In the genomic region with DNA sequence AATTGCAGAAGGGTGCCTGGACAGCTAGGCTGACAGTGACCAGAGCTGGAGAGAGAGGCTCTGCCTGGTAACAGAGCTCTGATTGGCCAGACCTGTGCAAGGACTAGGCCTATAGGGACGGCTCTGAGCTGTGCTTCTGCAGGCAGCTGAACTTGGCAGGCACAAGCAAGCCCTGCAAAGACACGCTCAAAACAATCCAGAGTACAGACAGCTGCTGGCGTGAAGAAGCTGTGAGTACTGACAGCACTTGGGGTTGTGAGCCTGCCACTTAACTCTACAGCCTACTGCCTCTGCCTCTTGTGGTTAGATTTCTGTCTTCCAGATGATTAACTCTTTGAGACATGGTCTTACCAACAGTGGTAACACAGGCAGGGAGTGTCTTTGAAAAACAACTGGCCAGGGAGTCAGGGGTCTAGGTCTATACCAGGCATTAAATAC, we compare ENCODE assay signal across 9 cellular contexts.
DNase-seq lines count a peak whose midpoint lies in the region; ATAC-seq and TF ChIP-seq lines count a peak whose summit lies in the region.
"Had no signal": no experiment of that assay in that cellular context is flagged by ENCODE, and none has a peak within 500 bp of the region (broad histone marks: within the 10 kb centered on the region; RNA-seq: fewer than 3 reads in every experiment).

No MANE protein-coding gene starts in this region.

- DNase-seq in CMK (ENCODE audit: low read depth) (peak; percentile 45), GM19238 (ENCODE audit: insufficient read length, low spot score) (peak; percentile 56), NCI-H2171 treated with DMSO at 0.1 percent for 48 hours (lab: John Stamatoyannopoulos, UW) (peak; percentile 98), foreskin keratinocyte (peak; percentile 95 to 97), neural crest cell (ENCODE audit: low read depth, low spot score) (peak; percentile 67)
- peak; percentile 62 for DNase-seq in activated CD8-positive, alpha-beta memory T cell treated with anti-CD3 and anti-CD28 coated beads for 24 hours
- DNase-seq in stimulated activated CD4-positive, alpha-beta T cell treated with anti-CD3 and anti-CD28 coated beads, Interleukin-12 subunit alpha, Interleukin-12 subunit beta, amount 100 ng/mL, for 4 hours, result no peak

- H3K4me1 ChIP-seq in foreskin keratinocyte, result peaks cover 11% of the 10 kb centered on the region

- H3K27ac ChIP-seq in foreskin keratinocyte, result no peak overlapping the region

- no peaks in the 10 kb centered on the region for H3K27me3 ChIP-seq in foreskin keratinocyte

- H3K9me3 Mint-ChIP-seq in neural crest cell, result no peaks in the 10 kb centered on the region
- H3K9me3 Mint-ChIP-seq: stimulated activated naive CD8-positive, alpha-beta T cell treated with anti-CD3 and anti-CD28 coated beads, Interleukin-15, Interleukin-2, amounts not matched to agents 100 ng/mL and 50 ng/mL, for 24 hours had no signal

- peak overlapping the region; percentile 95 for H3K27ac Mint-ChIP-seq in neural crest cell (ENCODE audit: unreplicated experiment)

- ATAC-seq in HG03108 (IDR thresholded peaks at IDR 0.05; ENCODE audit: unreplicated experiment), result peak; percentile 94
- ATAC-seq in foreskin keratinocyte, result peak; percentile 100

- H3K36me3 Mint-ChIP-seq in neural crest cell (ENCODE audit: low read depth), result no peaks in the 10 kb centered on the region

- H3K4me1 Mint-ChIP-seq in neural crest cell, result peaks cover 60% of the 10 kb centered on the region

- peak overlapping the region; percentile 68 for H3K4me3 Mint-ChIP-seq in neural crest cell
- H3K4me3 Mint-ChIP-seq: stimulated activated naive CD8-positive, alpha-beta T cell treated with anti-CD3 and anti-CD28 coated beads, Interleukin-15, Interleukin-2, amounts not matched to agents 100 ng/mL and 50 ng/mL, for 24 hours had no signal

- TF ChIP-seq CTCF in foreskin keratinocyte (conservative IDR thresholded peaks at IDR 0.05) (no peak), neural crest cell (conservative IDR thresholded peaks at IDR 0.05) (no peak)

- H3K27me3 Mint-ChIP-seq in neural crest cell (ENCODE audit: low read depth), result no peaks in the 10 kb centered on the region
